ENCODE assay signal across 32 cellular contexts in the genomic region with DNA sequence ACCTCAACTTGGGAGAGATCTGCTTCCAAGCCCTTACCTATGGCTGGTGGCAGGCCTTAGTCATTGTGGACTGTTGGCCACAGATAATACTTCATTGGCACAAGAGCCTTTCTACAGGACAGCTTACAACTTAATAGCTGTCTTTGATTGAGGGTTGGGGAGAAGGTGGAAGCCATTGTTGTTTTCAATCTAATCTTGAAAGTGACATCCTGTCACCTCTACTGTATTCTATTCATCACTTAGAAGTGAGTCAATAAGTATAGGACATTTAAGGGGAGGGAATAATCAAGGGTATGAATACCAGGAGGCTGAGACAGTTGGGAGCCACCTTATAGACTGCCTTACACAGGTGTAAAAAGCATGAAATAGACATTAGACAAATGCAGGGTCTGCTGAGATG.
"Had no signal": no experiment of that assay in that cellular context is flagged by ENCODE, and none has a peak within 500 bp of the region (broad histone marks: within the 10 kb centered on the region; RNA-seq: fewer than 3 reads in every experiment).

No MANE protein-coding gene starts in this region.

- H3K36me3 ChIP-seq: adrenal gland, ascending aorta, colonic mucosa had no signal

- ATAC-seq: activated CD4-positive, alpha-beta T cell treated with anti-CD3 and anti-CD28 coated beads for 36 hours; activated CD8-positive, alpha-beta memory T cell treated with anti-CD3 and anti-CD28 coated beads, Interleukin-2, amount 10 ng/mL, durations not matched to agents 7 days and 5 days; activated CD8-positive, alpha-beta T cell treated with anti-CD3 and anti-CD28 coated beads, Interleukin-2, amount 10 ng/mL, durations not matched to agents 7 days and 5 days; activated naive CD8-positive, alpha-beta T cell treated with anti-CD3 and anti-CD28 coated beads, Interleukin-2, amount 50 U/mL, for 24 hours; esophagus mucosa; T-helper 17 cell had no signal

- H3K4me1 Mint-ChIP-seq: activated CD4-positive, alpha-beta T cell treated with anti-CD3 and anti-CD28 coated beads for 36 hours; activated CD4-positive, alpha-beta T cell treated with anti-CD3 and anti-CD28 coated beads, Interleukin-2, amount 10 ng/mL, durations not matched to agents 24 days and 14 days; activated CD8-positive, alpha-beta memory T cell treated with anti-CD3 and anti-CD28 coated beads, Interleukin-2, amount 10 ng/mL, durations not matched to agents 7 days and 5 days; activated naive CD4-positive, alpha-beta T cell treated with anti-CD3 and anti-CD28 coated beads, Interleukin-2, amount 50 U/mL, for 24 hours; activated naive CD8-positive, alpha-beta T cell treated with anti-CD3 and anti-CD28 coated beads for 36 hours; activated naive CD8-positive, alpha-beta T cell treated with anti-CD3 and anti-CD28 coated beads, Interleukin-2, amount 50 U/mL, for 24 hours; brain; T-helper 17 cell had no signal

- H3K36me3 Mint-ChIP-seq: activated CD4-positive, alpha-beta memory T cell treated with anti-CD3 and anti-CD28 coated beads for 36 hours; activated CD8-positive, alpha-beta memory T cell treated with anti-CD3 and anti-CD28 coated beads, Interleukin-2, amount 10 ng/mL, durations not matched to agents 7 days and 5 days; activated naive CD4-positive, alpha-beta T cell treated with anti-CD3 and anti-CD28 coated beads, Interleukin-2, amount 50 U/mL, for 24 hours; activated naive CD8-positive, alpha-beta T cell treated with anti-CD3 and anti-CD28 coated beads for 36 hours; brain had no signal

- H3K4me1 ChIP-seq: adrenal gland, ascending aorta, colonic mucosa had no signal

- DNase-seq: activated CD4-positive, alpha-beta memory T cell treated with anti-CD3 and anti-CD28 coated beads for 36 hours; activated CD4-positive, alpha-beta T cell treated with anti-CD3 and anti-CD28 coated beads for 36 hours; activated CD4-positive, alpha-beta T cell treated with anti-CD3 and anti-CD28 coated beads, Interleukin-2, amount 10 ng/mL, durations not matched to agents 24 days and 14 days; activated CD4-positive, CD25-positive, alpha-beta regulatory T cell; activated CD4-positive, CD25-positive, alpha-beta regulatory T cell treated with anti-CD3 and anti-CD28 coated beads, Interleukin-2, amount 50 U/mL, for 72 hours; activated CD8-positive, alpha-beta memory T cell treated with anti-CD3 and anti-CD28 coated beads, Interleukin-2, amount 10 ng/mL, durations not matched to agents 7 days and 5 days; activated CD8-positive, alpha-beta memory T cell treated with anti-CD3 and anti-CD28 coated beads, Interleukin-2, amount 50 U/mL, for 4 hours; activated CD8-positive, alpha-beta T cell treated with anti-CD3 and anti-CD28 coated beads, Interleukin-2, amount 10 ng/mL, durations not matched to agents 7 days and 5 days; activated effector memory CD4-positive, alpha-beta T cell treated with anti-CD3 and anti-CD28 coated beads, Interleukin-2, amount 50 U/mL, for 16 hours; activated naive CD4-positive, alpha-beta T cell treated with anti-CD3 and anti-CD28 coated beads for 36 hours; activated naive CD8-positive, alpha-beta T cell treated with anti-CD3 and anti-CD28 coated beads for 36 hours; activated naive CD8-positive, alpha-beta T cell treated with anti-CD3 and anti-CD28 coated beads, Interleukin-2, amount 50 U/mL, for 24 hours; activated T-cell treated with anti-CD3 and anti-CD28 coated beads, Interleukin-2, amount 50 U/mL, for 1 hour; activated T-cell treated with anti-CD3 and anti-CD28 coated beads, Interleukin-2, amount 50 U/mL, for 48 hours; adrenal gland; amygdala; central memory CD4-positive, alpha-beta T cell; cerebellar nuclear complex; colonic mucosa; effector CD8-positive, alpha-beta T cell; foreskin fibroblast; head of caudate nucleus; T-helper 1 cell; T-helper 17 cell; T1000 had no signal

- H3K9me3 Mint-ChIP-seq: activated CD4-positive, alpha-beta memory T cell treated with anti-CD3 and anti-CD28 coated beads for 36 hours; activated CD4-positive, alpha-beta T cell treated with anti-CD3 and anti-CD28 coated beads, Interleukin-2, amount 10 ng/mL, durations not matched to agents 24 days and 14 days; activated naive CD4-positive, alpha-beta T cell treated with anti-CD3 and anti-CD28 coated beads, Interleukin-2, amount 50 U/mL, for 24 hours; activated naive CD8-positive, alpha-beta T cell treated with anti-CD3 and anti-CD28 coated beads for 36 hours; activated T-helper 1 cell treated with anti-CD3 and anti-CD28 coated beads, Interleukin-12 subunit alpha, Interleukin-12 subunit beta, Interleukin-2, Interleukin-4 antibody, amounts not matched to agents 30 ng/mL and 10 ng/mL and 1 ng/mL, durations not matched to agents 14 hours and 24 hours and 36 hours; brain had no signal

- H3K4me3 Mint-ChIP-seq: activated CD4-positive, alpha-beta memory T cell treated with anti-CD3 and anti-CD28 coated beads for 36 hours; activated CD4-positive, alpha-beta T cell treated with anti-CD3 and anti-CD28 coated beads for 36 hours; activated CD4-positive, alpha-beta T cell treated with anti-CD3 and anti-CD28 coated beads, Interleukin-2, amount 10 ng/mL, durations not matched to agents 24 days and 14 days; activated CD8-positive, alpha-beta memory T cell treated with anti-CD3 and anti-CD28 coated beads, Interleukin-2, amount 10 ng/mL, durations not matched to agents 7 days and 5 days; activated CD8-positive, alpha-beta T cell treated with anti-CD3 and anti-CD28 coated beads, Interleukin-2, amount 10 ng/mL, durations not matched to agents 7 days and 5 days; activated naive CD4-positive, alpha-beta T cell treated with anti-CD3 and anti-CD28 coated beads for 36 hours; activated naive CD4-positive, alpha-beta T cell treated with anti-CD3 and anti-CD28 coated beads, Interleukin-2, amount 50 U/mL, for 24 hours; activated naive CD8-positive, alpha-beta T cell treated with anti-CD3 and anti-CD28 coated beads for 36 hours; activated naive CD8-positive, alpha-beta T cell treated with anti-CD3 and anti-CD28 coated beads, Interleukin-2, amount 50 U/mL, for 24 hours; activated T-helper 1 cell treated with anti-CD3 and anti-CD28 coated beads, Interleukin-12 subunit alpha, Interleukin-12 subunit beta, Interleukin-2, Interleukin-4 antibody, amounts not matched to agents 30 ng/mL and 10 ng/mL and 1 ng/mL, durations not matched to agents 14 hours and 24 hours and 36 hours; brain; T-helper 17 cell; T-helper 2 cell treated with Interferon-gamma antibody and Interleukin-4, amounts not matched to agents 5 μg/mL and 100 μg/mL, for 36 hours had no signal

- H3K4me3 ChIP-seq: adrenal gland, ascending aorta, colonic mucosa had no signal

- H3K9me3 ChIP-seq: adrenal gland, ascending aorta, colonic mucosa had no signal

- H3K27me3 ChIP-seq: adrenal gland, ascending aorta, colonic mucosa had no signal

- H3K27ac ChIP-seq: adrenal gland, ascending aorta, colonic mucosa had no signal

- H3K27me3 Mint-ChIP-seq: activated CD4-positive, alpha-beta memory T cell treated with anti-CD3 and anti-CD28 coated beads for 36 hours; activated CD4-positive, alpha-beta T cell treated with anti-CD3 and anti-CD28 coated beads for 36 hours; activated CD4-positive, alpha-beta T cell treated with anti-CD3 and anti-CD28 coated beads, Interleukin-2, amount 10 ng/mL, durations not matched to agents 24 days and 14 days; activated CD8-positive, alpha-beta memory T cell treated with anti-CD3 and anti-CD28 coated beads, Interleukin-2, amount 10 ng/mL, durations not matched to agents 7 days and 5 days; activated naive CD8-positive, alpha-beta T cell treated with anti-CD3 and anti-CD28 coated beads, Interleukin-2, amount 50 U/mL, for 24 hours; brain had no signal

- H3K27ac Mint-ChIP-seq: activated CD4-positive, alpha-beta memory T cell treated with anti-CD3 and anti-CD28 coated beads for 36 hours; activated CD4-positive, alpha-beta T cell treated with anti-CD3 and anti-CD28 coated beads for 36 hours; activated CD4-positive, alpha-beta T cell treated with anti-CD3 and anti-CD28 coated beads, Interleukin-2, amount 10 ng/mL, durations not matched to agents 24 days and 14 days; activated CD8-positive, alpha-beta memory T cell treated with anti-CD3 and anti-CD28 coated beads, Interleukin-2, amount 10 ng/mL, durations not matched to agents 7 days and 5 days; activated CD8-positive, alpha-beta T cell treated with anti-CD3 and anti-CD28 coated beads, Interleukin-2, amount 10 ng/mL, durations not matched to agents 7 days and 5 days; activated naive CD4-positive, alpha-beta T cell treated with anti-CD3 and anti-CD28 coated beads for 36 hours; activated naive CD4-positive, alpha-beta T cell treated with anti-CD3 and anti-CD28 coated beads, Interleukin-2, amount 50 U/mL, for 24 hours; activated naive CD8-positive, alpha-beta T cell treated with anti-CD3 and anti-CD28 coated beads for 36 hours; activated naive CD8-positive, alpha-beta T cell treated with anti-CD3 and anti-CD28 coated beads, Interleukin-2, amount 50 U/mL, for 24 hours; activated T-helper 1 cell treated with anti-CD3 and anti-CD28 coated beads, Interleukin-12 subunit alpha, Interleukin-12 subunit beta, Interleukin-2, Interleukin-4 antibody, amounts not matched to agents 30 ng/mL and 10 ng/mL and 1 ng/mL, durations not matched to agents 14 hours and 24 hours and 36 hours; activated T-helper 2 cell treated with anti-CD3 and anti-CD28 coated beads, Interferon-gamma antibody, Interleukin-2, Interleukin-4, amounts not matched to agents 10 μg/mL and 5 μg/mL and 100 μg/mL, durations not matched to agents 14 hours and 24 hours and 36 hours; T-helper 17 cell; T-helper 2 cell treated with Interferon-gamma antibody and Interleukin-4, amounts not matched to agents 5 μg/mL and 100 μg/mL, for 36 hours had no signal
